In genomic region chr1:234795906-234796815, GRCh38 we compare ENCODE assay signal across 8 cellular contexts.
DNase-seq lines count a peak whose midpoint lies in the region; ATAC-seq and TF ChIP-seq lines count a peak whose summit lies in the region.
"Not testable (repeated sequence)": the region's sequence is repeated elsewhere in the genome, so short reads cannot be mapped to it uniquely, and the experiment has no call there.

No MANE protein-coding gene starts in this region.

- H2BK12ac ChIP-seq in neuronal stem cell (ENCODE audit: low read length) = not testable (repeated sequence)

- peak overlapping the region; percentile 35 for H2AFZ ChIP-seq in neuronal stem cell (ENCODE audit: low read length)

- ATAC-seq in left ventricle myocardium superior = peak; percentile 41

- not testable (repeated sequence) for H3K9me3 ChIP-seq in neuronal stem cell (replicated peaks in 1 of 2; ENCODE audit: control insufficient read depth in 2 of 2, insufficient read depth in 1 of 2, low read depth in 1 of 2, low read length in 2 of 2); transverse colon

- not testable (repeated sequence) for H3K36me3 ChIP-seq in neuronal stem cell (replicated peaks in 1 of 2; ENCODE audit: control insufficient read depth in 2 of 2, insufficient read depth in 2 of 2, low read length in 2 of 2); transverse colon

- TF ChIP-seq CTCF in AG09309 (IDR thresholded peaks at IDR 0.05; ENCODE audit: control insufficient read depth, insufficient read depth, low read depth, low read length, missing control alignments); coronary artery (IDR thresholded peaks at IDR 0.05); fibroblast of mammary gland (conservative IDR thresholded peaks at IDR 0.05; ENCODE audit: control insufficient read depth, insufficient read depth, low read depth, low read length); transverse colon (IDR thresholded peaks at IDR 0.05): not testable (repeated sequence)

- not testable (repeated sequence) for H3K4me3 ChIP-seq in AG09309 (ENCODE audit: control insufficient read depth, low read depth, low read length); coronary artery; fibroblast of mammary gland (ENCODE audit: control insufficient read depth, low read depth, low read length); neuronal stem cell (ENCODE audit: low read length in 2 of 2); transverse colon

- not testable (repeated sequence) for TF ChIP-seq POLR2A in transverse colon (IDR thresholded peaks at IDR 0.05)

- in situ Hi-C loops in transverse colon (cut with MboI; ENCODE audit: low pct_ligation_motif_present in 1 of 4, low pct_unique_long_range_greater_than_20kb in 1 of 4, low sequenced_read_pairs in 3 of 4) = not testable (repeated sequence)

- H2BK120ac ChIP-seq in neuronal stem cell (ENCODE audit: low read depth, low read length) = not testable (repeated sequence)

- H3K4me1 ChIP-seq in neuronal stem cell (ENCODE audit: control insufficient read depth in 2 of 2, insufficient read depth in 1 of 2, low read depth in 1 of 2, low read length in 2 of 2); transverse colon: not testable (repeated sequence)

- not testable (repeated sequence) for H3K9ac ChIP-seq in neuronal stem cell (ENCODE audit: low read depth, low read length, poor library complexity)

- H3K18ac ChIP-seq in neuronal stem cell (ENCODE audit: low read length) = not testable (repeated sequence)

- TF ChIP-seq EP300 in transverse colon (IDR thresholded peaks at IDR 0.05; ENCODE audit: low read depth) = not testable (repeated sequence)

- intact Hi-C loops in left ventricle myocardium superior (cut with micrococcal nuclease); transverse colon (cut with DNase I; ENCODE audit: low total_unique reads): not testable (repeated sequence)

- not testable (repeated sequence) for H3K23ac ChIP-seq in neuronal stem cell (ENCODE audit: low read depth, low read length, poor library complexity)

- not testable (repeated sequence) for H4K8ac ChIP-seq in neuronal stem cell (ENCODE audit: low read depth, low read length)

- H2BK15ac ChIP-seq in neuronal stem cell (ENCODE audit: low read length) = not testable (repeated sequence)

- H3K14ac ChIP-seq in neuronal stem cell (ENCODE audit: low read length) = not testable (repeated sequence)

- DNase-seq in AG09309 (ENCODE audit: low read depth) (peak; percentile 27), HCEC 1CT (peak; percentile 88), coronary artery (ENCODE audit: low spot score) (peak; percentile 22), fibroblast of mammary gland (ENCODE audit: low read depth) (peak; percentile 94)
- DNase-seq in activated CD8-positive, alpha-beta memory T cell treated with anti-CD3 and anti-CD28 coated beads for 24 hours = peak; percentile 35
- not testable (repeated sequence) for DNase-seq in left ventricle myocardium superior; neuronal stem cell (ENCODE audit: low spot score); transverse colon

- H3K27ac ChIP-seq in coronary artery; neuronal stem cell (replicated peaks; ENCODE audit: low read length): not testable (repeated sequence)
- H3K27ac ChIP-seq in transverse colon = peak overlapping the region in 3 of 4 donors; percentile 46 to 53 (median 50)

- not testable (repeated sequence) for H2AK5ac ChIP-seq in neuronal stem cell (ENCODE audit: low read depth, low read length)

- H3K4me2 ChIP-seq in neuronal stem cell (ENCODE audit: insufficient read depth, low read length, poor library complexity, severe bottlenecking) = not testable (repeated sequence)

- not testable (repeated sequence) for H3K27me3 ChIP-seq in neuronal stem cell (ENCODE audit: control insufficient read depth in 3 of 3, insufficient read depth in 3 of 3, low read depth in 1 of 3, low read length in 3 of 3); transverse colon

- H3K79me1 ChIP-seq in neuronal stem cell (ENCODE audit: low read depth, low read length) = not testable (repeated sequence)

- not testable (repeated sequence) for H3K4ac ChIP-seq in neuronal stem cell (ENCODE audit: low read length)

- H4K91ac ChIP-seq in neuronal stem cell (ENCODE audit: low read depth, low read length, poor library complexity) = not testable (repeated sequence)

- WGBS in neuronal stem cell (ENCODE audit: extremely low coverage in 2 of 2, insufficient read length in 2 of 2, insufficient replicate concordance in 1 of 2), 2 donors = no CpG with 5 or more reads among the region's 8 CpGs
- WGBS in transverse colon (ENCODE audit: low coverage in 1 of 2), 2 donors = 79 to 80% methylated on average over 1 to 7 of the region's 8 CpGs

- not testable (repeated sequence) for H2BK5ac ChIP-seq in neuronal stem cell (ENCODE audit: low read length)
